8 cellular contexts compared by ENCODE assay signal in genomic region chr2:174606336-174606735, GRCh38. TPM values are rescaled to one million over a fixed set of nuclear protein-coding genes. Genes with fewer than 3 reads are reported as not detected.
DNase-seq lines count a peak whose midpoint lies in the region; ATAC-seq and TF ChIP-seq lines count a peak whose summit lies in the region.

No MANE protein-coding gene starts in this region.

- DNase-seq in COLO829 (ENCODE audit: low spot score), result peak; percentile 47
- DNase-seq in activated effector memory CD4-positive, alpha-beta T cell treated with Interleukin-2 at 50 U/mL for 16 hours, result peak; percentile 33
- DNase-seq in lung microvascular endothelial cell (ENCODE audit: low read depth in 2 of 2), result peak; percentile 66 to 87
- no peak for DNase-seq in retina
- no peak for DNase-seq in NCI-H748 (lab: John Stamatoyannopoulos, UW; ENCODE audit: unreplicated experiment)
- DNase-seq in erythroblast (lab: John Stamatoyannopoulos, UW), result no peak

- ATAC-seq in HG03432 (IDR thresholded peaks at IDR 0.05; ENCODE audit: unreplicated experiment) (peak; percentile 22), HG02840 (IDR thresholded peaks at IDR 0.05; ENCODE audit: low FRiP score, unreplicated experiment) (no peak)

- no peak for TF ChIP-seq POLR2A in erythroblast (IDR thresholded peaks at IDR 0.05; ENCODE audit: low read length)

RNA-seq across cellular contexts. Expression of gene WIPF1, which starts 8.7 kb away (rescaled TPM):
- 7.3 and 8.1 TPM in 2 replicates for total RNA-seq in lung microvascular endothelial cell

Comparison
In these comparisons a context has a peak if more than half of its experiments do, and no peak if none do; other contexts are left out.
1. DNase-seq: peak in COLO829 (single experiment), activated effector memory CD4-positive, alpha-beta T cell treated with Interleukin-2 at 50 U/mL for 16 hours (single experiment) and lung microvascular endothelial cell (2 of 2); none in retina (single experiment), NCI-H748 (single experiment) and erythroblast (0 of 2).